ENCODE assay signal across 8 cellular contexts in genomic region chr7:27921081-27921836, GRCh38.
DNase-seq lines count a peak whose midpoint lies in the region; ATAC-seq, FAIRE-seq and TF ChIP-seq lines count a peak whose summit lies in the region.

No MANE protein-coding gene starts in this region.

- H3K27me3 Mint-ChIP-seq in brain = peaks cover 7% of the 10 kb centered on the region

- no peak overlapping the region for H3K9ac ChIP-seq in kidney (ENCODE audit: low read length in 2 of 2)

- H3K4me3 ChIP-seq in kidney (ENCODE audit: low read length in 2 of 2) (peak overlapping the region; percentile 29 to 47), thyroid gland (replicated peaks in 1 of 3) (no peak overlapping the region)

- DNase-seq in A172 (ENCODE audit: low spot score) (peak; percentile 94), GM04504 (ENCODE audit: low read depth) (peak; percentile 88), HuH-7.5 (ENCODE audit: low spot score) (peak; percentile 39), NCI-H82 treated with DMSO at 0.1 percent for 48 hours (lab: John Stamatoyannopoulos, UW; ENCODE audit: unreplicated experiment) (peak; percentile 81), kidney (no peak), thyroid gland (peak; percentile 15 to 18)

- no peak overlapping the region for H3K27ac ChIP-seq in kidney (ENCODE audit: low read depth in 2 of 2, low read length in 2 of 2)
- H3K27ac ChIP-seq in thyroid gland = no peak overlapping the region

- peaks cover 30% of the 10 kb centered on the region for H3K4me1 Mint-ChIP-seq in brain

- peak; percentile 80 to 84 for TF ChIP-seq CTCF in brain (conservative IDR thresholded peaks at IDR 0.05)
- TF ChIP-seq CTCF in kidney (IDR thresholded peaks at IDR 0.05; ENCODE audit: borderline replicate concordance, extremely low read depth, insufficient read depth) = peak; percentile 53
- TF ChIP-seq CTCF in thyroid gland (IDR thresholded peaks at IDR 0.05) = peak in 4 of 6 experiments; percentile 52 to 81 (median 62)

- H3K27me3 ChIP-seq in thyroid gland = no peaks in the 10 kb centered on the region

- H3K9me3 Mint-ChIP-seq in brain = peaks cover 0 to 9% (median 4%) of the 10 kb centered on the region in 5 experiments

- intact Hi-C loops in kidney (cut with DNase I) = no loop called here
- intact Hi-C loops in thyroid gland (cut with DNase I) = loop anchor here (10.0 kb wide), 1 partner anchor 716 kb away; the partner anchor contains the start of gene HOXA13

- H3K27ac Mint-ChIP-seq in brain = peak overlapping the region in 4 of 5 experiments; percentile 31 to 67 (median 52)

- ATAC-seq in GM19397 (IDR thresholded peaks at IDR 0.05; ENCODE audit: unreplicated experiment) = no peak

- H3K36me3 ChIP-seq in kidney (ENCODE audit: control insufficient read depth in 1 of 2, insufficient read depth in 2 of 2, low read length in 2 of 2) = no peaks in the 10 kb centered on the region
- no peaks in the 10 kb centered on the region for H3K36me3 ChIP-seq in thyroid gland

- TF ChIP-seq POLR2A in thyroid gland (IDR thresholded peaks at IDR 0.05) = no peak

- H3K4me3 Mint-ChIP-seq in brain = peak overlapping the region; percentile 1 to 76 (median 21)

- H3K36me3 Mint-ChIP-seq in brain = peaks cover 8% of the 10 kb centered on the region

- peak; percentile 72 for FAIRE-seq in kidney (lab: Jason Lieb, UNC)

- H3K4me1 ChIP-seq in kidney (ENCODE audit: control insufficient read depth in 1 of 2, insufficient read depth in 1 of 2, low read depth in 1 of 2, low read length in 2 of 2) = no peaks in the 10 kb centered on the region
- H3K4me1 ChIP-seq in thyroid gland = no peaks in the 10 kb centered on the region

- H3K9me3 ChIP-seq in kidney (ENCODE audit: control insufficient read depth in 1 of 2, low read length in 2 of 2) (peaks cover 0 to 5% of the 10 kb centered on the region in 2 donors), thyroid gland (no peaks in the 10 kb centered on the region)

- WGBS in thyroid gland, 2 donors = 69 to 71% methylated on average over 7 of the region's 7 CpGs

Comparison
In these comparisons a context has a peak if more than half of its experiments do, and no peak if none do; other contexts are left out.
1. H3K4me3 ChIP-seq: peak in kidney (2 of 2); none in thyroid gland (0 of 3).
2. Peak in every context shown above with its lines, with median percentiles within 50 percentile points of each other: CTCF ChIP-seq.